Comparison of ENCODE assay signal across 8 cellular contexts in the genomic region with DNA sequence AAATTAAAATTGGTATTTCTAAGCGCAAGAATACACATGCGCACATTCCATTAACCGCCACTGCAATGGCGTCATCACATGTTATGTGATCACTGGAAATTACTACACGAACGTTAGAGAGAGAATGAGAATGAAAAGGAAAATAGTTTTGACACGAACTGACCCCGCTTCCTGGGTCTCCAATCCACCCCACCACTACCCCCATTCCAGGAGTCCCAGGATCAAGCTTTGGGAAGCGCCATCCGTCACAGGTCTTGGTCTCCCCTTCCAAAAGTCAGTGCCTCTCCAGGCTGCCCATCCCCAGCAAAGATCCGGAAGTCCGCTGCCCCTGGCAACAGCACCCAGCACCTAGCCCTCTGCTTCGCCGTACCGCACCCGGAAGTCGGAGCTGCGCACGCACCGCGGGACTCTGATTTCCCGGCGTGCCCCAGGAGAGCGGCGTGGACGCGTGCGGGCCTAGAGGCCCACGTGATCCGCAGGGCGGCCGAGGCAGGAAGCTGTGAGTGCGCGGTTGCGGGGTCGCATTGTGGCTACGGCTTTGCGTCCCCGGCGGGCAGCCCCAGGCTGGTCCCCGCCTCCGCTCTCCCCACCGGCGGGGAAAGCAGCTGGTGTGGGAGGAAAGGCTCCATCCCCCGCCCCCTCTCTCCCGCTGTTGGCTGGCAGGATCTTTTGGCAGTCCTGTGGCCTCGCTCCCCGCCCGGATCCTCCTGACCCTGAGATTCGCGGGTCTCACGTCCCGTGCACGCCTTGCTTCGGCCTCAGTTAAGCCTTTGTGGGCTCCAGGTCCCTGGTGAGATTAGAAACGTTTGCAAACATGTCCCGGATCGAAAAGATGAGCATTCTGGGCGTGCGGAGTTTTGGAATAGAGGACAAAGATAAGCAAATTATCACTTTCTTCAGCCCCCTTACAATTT. TPM values are rescaled to one million over a fixed set of nuclear protein-coding genes. Genes with fewer than 3 reads are reported as not detected.
DNase-seq lines count a peak whose midpoint lies in the region; ATAC-seq and FAIRE-seq lines count a peak whose summit lies in the region.

TSS of gene RAD50 (plus strand) at position 467 of the 914 bp plus-strand sequence. CDS start at position 815, 348 bp downstream.

- DNase-seq in NCI-H187 treated with DMSO at 0.1 percent for 48 hours (lab: John Stamatoyannopoulos, UW) (peak; percentile 23), anterior cingulate cortex (lab: John Stamatoyannopoulos, UW) (peak; percentile 56 to 94 (median 86)), right cardiac atrium (peak; percentile 95 to 98 (median 97)), pulmonary artery endothelial cell (ENCODE audit: low read depth, low spot score) (peak; percentile 44), urothelium cell line (ENCODE audit: low spot score) (peak; percentile 91)

- H3K27me3 ChIP-seq in right cardiac atrium (ENCODE audit: control insufficient read depth, insufficient read depth) = no peaks in the 10 kb centered on the region

- ATAC-seq in GM18502 (IDR thresholded peaks at IDR 0.05; ENCODE audit: poor library complexity, unreplicated experiment) (peak; percentile 98), HG02943 (IDR thresholded peaks at IDR 0.05; ENCODE audit: low read depth, unreplicated experiment) (peak; percentile 95), right cardiac atrium (peak; percentile 99)

- peak within 1 kb of the TSS; percentile 61 for H3K27ac ChIP-seq in right cardiac atrium (ENCODE audit: low read length)

- FAIRE-seq in urothelium cell line (lab: Jason Lieb, UNC) = peak; percentile 75

- no peaks in the 10 kb centered on the region for H3K9me3 ChIP-seq in right cardiac atrium (ENCODE audit: control insufficient read depth, low read length)

- intact Hi-C loops in T-helper 2 cell treated with Interferon-gamma antibody and Interleukin-4, amounts not matched to agents 100 ng/mL and 5 ng/mL, for 36 hours (cut with micrococcal nuclease) = loop anchor here (1.0 to 5.0 kb wide), 5 partner anchors 60 to 406 kb away; partner anchors contain the start of genes AFF4 and KIF3A
- intact Hi-C loops in right cardiac atrium (cut with DNase I) = no loop called here

- peak within 1 kb of the TSS; percentile 59 for H3K4me3 ChIP-seq in right cardiac atrium (ENCODE audit: low read length)

- 7% methylated on average over 60 of the region's 60 CpGs for WGBS in right cardiac atrium

- H3K4me1 ChIP-seq in right cardiac atrium (ENCODE audit: control insufficient read depth, insufficient read depth, low read length) = no peaks in the 10 kb centered on the region

RNA-seq across cellular contexts. Expression of gene RAD50, which starts in this region (rescaled TPM):
- total RNA-seq in T-helper 2 cell treated with Interferon-gamma antibody and Interleukin-4, amounts not matched to agents 100 ng/mL and 5 ng/mL, for 36 hours = 32.3 and 32.9 TPM in 2 replicates
- total RNA-seq in right cardiac atrium (10 to 100 TPM; 22.7 to 32.0 (median 29.8) TPM), pulmonary artery endothelial cell (13.1 and 22.9 TPM in 2 replicates)
- polyA plus RNA-seq in right cardiac atrium = 8.0 TPM

Comparison
In these comparisons a context has a peak if more than half of its experiments do, and no peak if none do; other contexts are left out.
1. Peak in every context shown above with its lines: DNase-seq, ATAC-seq, H3K4me3 ChIP-seq and H3K27ac ChIP-seq.
2. DNase-seq: peak in every context shown above with its lines; median percentile 97 in right cardiac atrium; 91 in urothelium cell line; 86 in anterior cingulate cortex; 44 in pulmonary artery endothelial cell; 23 in NCI-H187 treated with DMSO at 0.1 percent for 48 hours.